Comparison of ENCODE assay signal across 8 cellular contexts in the genomic region with DNA sequence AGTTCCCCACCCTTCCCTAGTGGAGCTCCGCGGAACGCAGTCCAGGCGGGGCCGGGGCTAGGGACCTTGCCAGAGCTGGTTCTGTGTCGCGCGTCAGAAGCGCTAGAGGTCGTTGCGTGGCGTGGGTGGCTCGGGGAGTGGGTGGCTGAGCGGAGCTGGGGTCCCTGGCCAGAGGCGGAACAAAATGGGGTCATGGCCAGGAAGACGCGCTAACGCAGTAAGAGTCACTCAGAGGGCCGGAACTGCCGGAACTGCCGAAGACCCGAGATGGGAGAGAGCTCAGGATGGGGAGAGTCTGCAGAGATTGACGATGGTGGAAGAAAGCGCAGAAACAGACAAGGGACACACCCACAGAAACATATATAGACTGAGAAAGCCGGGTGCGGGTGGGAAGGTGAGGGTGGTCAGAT. TPM values are rescaled to one million over a fixed set of nuclear protein-coding genes. Genes with fewer than 3 reads are reported as not detected.
DNase-seq lines count a peak whose midpoint lies in the region; ATAC-seq, FAIRE-seq and TF ChIP-seq lines count a peak whose summit lies in the region.

No MANE protein-coding gene starts in this region.

- H3K27me3 Mint-ChIP-seq in naive thymus-derived CD4-positive, alpha-beta T cell, result no peaks in the 10 kb centered on the region

- TF ChIP-seq RAD21 in HepG2 (CRISPR knock-in tag; IDR thresholded peaks at IDR 0.05), result no peak

- in situ Hi-C loops in HepG2 (cut with HindIII; ENCODE audit: extremely low pct_ligation_motif_present, low pct_unique_long_range_greater_than_20kb), result loop anchor here (5.0 kb wide), 1 partner anchor 198 kb away; no protein-coding TSS in a partner anchor

- TF ChIP-seq EP300 in HepG2 (IDR thresholded peaks at IDR 0.05; ENCODE audit: low read depth in 2 of 2, low read length in 2 of 2) (no peak), HepG2 (CRISPR knock-in tag; IDR thresholded peaks at IDR 0.05; ENCODE audit: borderline replicate concordance) (no peak)

- POLR2A ChIA-PET in HepG2 (lab: Yijun Ruan, JAX), result no interaction called here
- POLR2A ChIA-PET in naive thymus-derived CD4-positive, alpha-beta T cell (lab: Charles Lee), result interaction anchor here (0.9 to 27.1 kb wide), 14 partner anchors 3 to 206 kb away, joined by 3 to 728 read pairs (median 4); partner anchors contain the start of genes DGKA, DNAJC14, ORMDL2 and PYM1

- H3K4me3 ChIP-seq in right lobe of liver, result peak overlapping the region in 1 of 3 donors; percentile 24
- no peak overlapping the region for H3K4me3 ChIP-seq in HepG2 (replicated peaks in 1 of 3; ENCODE audit: insufficient read depth in 1 of 3, low read depth in 2 of 3, low read length in 3 of 3)
- peak overlapping the region in 52 of 59 donors; percentile 1 to 60 (median 38) for H3K4me3 ChIP-seq in dorsolateral prefrontal cortex
- H3K4me3 ChIP-seq in naive thymus-derived CD4-positive, alpha-beta T cell (ENCODE audit: low read length), result peak overlapping the region; percentile 82
- H3K4me3 ChIP-seq in vagina, result peak overlapping the region; percentile 9 to 35

- peak overlapping the region; percentile 86 to 100 (median 97) for H3K27ac Mint-ChIP-seq in naive thymus-derived CD4-positive, alpha-beta T cell

- H3K27ac ChIP-seq in right lobe of liver (peak overlapping the region in 2 of 3 donors; percentile 15 to 18), HepG2 (ENCODE audit: extremely low read length, insufficient read depth, low read length) (no peak overlapping the region), dorsolateral prefrontal cortex (peak overlapping the region in 23 of 59 donors; percentile 9 to 67 (median 36)), vagina (peak overlapping the region; percentile 65)
- H3K27ac ChIP-seq in naive thymus-derived CD4-positive, alpha-beta T cell (ENCODE audit: low read depth, low read length), result peak overlapping the region; percentile 90

- WGBS in right lobe of liver (ENCODE audit: insufficient coverage, low coverage, low lambda C conversion rate, missing lambda C conversion rate), result 57% methylated on average over 21 of the region's 26 CpGs
- 87% methylated on average over 26 of the region's 26 CpGs for WGBS in HepG2 (ENCODE audit: low lambda C conversion rate)

- TF ChIP-seq CTCF in right lobe of liver (IDR thresholded peaks at IDR 0.05) (no peak), HepG2 (CRISPR knock-in tag; IDR thresholded peaks at IDR 0.05) (no peak), dorsolateral prefrontal cortex (IDR thresholded peaks at IDR 0.05 in 54 of 56, conservative IDR thresholded peaks at IDR 0.05 in 2 of 56; ENCODE audit: low read depth in 1 of 56, partially characterized antibody in 56 of 56) (peak in 4 of 56 donors; percentile 8 to 15 (median 12)), vagina (IDR thresholded peaks at IDR 0.05) (no peak)

- peak in 1 of 3 donors; percentile 56 for DNase-seq in right lobe of liver
- no peak for DNase-seq in HepG2 (ENCODE audit: low spot score)
- DNase-seq in dorsolateral prefrontal cortex, result peak in 4 of 10 donors; percentile 44 to 57 (median 56)
- DNase-seq in naive thymus-derived CD4-positive, alpha-beta T cell, result peak in 5 of 9 donors; percentile 18 to 57 (median 33)
- DNase-seq in vagina (ENCODE audit: extremely low spot score in 2 of 2), result no peak
- DNase-seq in AML-193 (lab: John Stamatoyannopoulos, UW), result no peak
- DNase-seq in NCI-H2196 treated with DMSO at 0.1 percent for 48 hours (lab: John Stamatoyannopoulos, UW; ENCODE audit: unreplicated experiment), result no peak

- no peaks in the 10 kb centered on the region for H3K9me3 ChIP-seq in right lobe of liver
- H3K9me3 ChIP-seq in HepG2 (ENCODE audit: low read length), result no peaks in the 10 kb centered on the region
- H3K9me3 ChIP-seq in naive thymus-derived CD4-positive, alpha-beta T cell (ENCODE audit: control insufficient read depth in 2 of 3, low read length in 3 of 3), result no peaks in the 10 kb centered on the region
- H3K9me3 ChIP-seq in vagina, result no peaks in the 10 kb centered on the region

- H3K4me1 Mint-ChIP-seq in naive thymus-derived CD4-positive, alpha-beta T cell, result peaks cover 63 to 78% (median 74%) of the 10 kb centered on the region in 7 donors

- peaks cover 0 to 8% (median 0%) of the 10 kb centered on the region in 11 donors for H3K9me3 Mint-ChIP-seq in naive thymus-derived CD4-positive, alpha-beta T cell

- peak overlapping the region; percentile 96 to 100 (median 98) for H3K4me3 Mint-ChIP-seq in naive thymus-derived CD4-positive, alpha-beta T cell

- H3K4me2 ChIP-seq in HepG2 (ENCODE audit: low read depth, low read length), result no peak overlapping the region

- ATAC-seq in right lobe of liver (peak in 1 of 4 donors; percentile 1), HepG2 (no peak), GM21381 (IDR thresholded peaks at IDR 0.05; ENCODE audit: unreplicated experiment) (no peak)
- no peak for ATAC-seq in naive thymus-derived CD4-positive, alpha-beta T cell

- no peak overlapping the region for H3K9ac ChIP-seq in HepG2 (ENCODE audit: insufficient read depth, low read depth, low read length)

- TF ChIP-seq POLR2A in right lobe of liver (IDR thresholded peaks at IDR 0.05) (no peak), HepG2 (IDR thresholded peaks at IDR 0.05; ENCODE audit: insufficient read depth in 1 of 2, low read depth in 2 of 2, low read length in 2 of 2) (no peak), vagina (IDR thresholded peaks at IDR 0.05) (no peak)

- H3K27me3 ChIP-seq in right lobe of liver (no peaks in the 10 kb centered on the region), HepG2 (ENCODE audit: control insufficient read depth in 1 of 2, insufficient read depth in 2 of 2, low read length in 2 of 2) (peaks cover 0 to 11% of the 10 kb centered on the region in 2 experiments; a peak in 1 of 5 replicates), dorsolateral prefrontal cortex (no peaks in the 10 kb centered on the region), vagina (no peaks in the 10 kb centered on the region)
- no peaks in the 10 kb centered on the region for H3K27me3 ChIP-seq in naive thymus-derived CD4-positive, alpha-beta T cell (ENCODE audit: control insufficient read depth in 2 of 2, insufficient read depth in 2 of 2, low read length in 2 of 2)

- no peaks in the 10 kb centered on the region for H3K79me2 ChIP-seq in HepG2 (ENCODE audit: insufficient read depth, low read length)

- no TSS peak for BruUV-seq in HepG2 (replicated peaks; lab: Mats Ljungman, UMichigan)

- H3K36me3 ChIP-seq in right lobe of liver (no peaks in the 10 kb centered on the region), HepG2 (replicated peaks in 1 of 2; ENCODE audit: control insufficient read depth in 1 of 2, insufficient read depth in 2 of 2, low read length in 2 of 2) (no peaks in the 10 kb centered on the region), vagina (peaks cover 0 to 8% of the 10 kb centered on the region in 2 donors)
- H3K36me3 ChIP-seq in naive thymus-derived CD4-positive, alpha-beta T cell (ENCODE audit: control insufficient read depth in 2 of 3, insufficient read depth in 3 of 3, low read length in 3 of 3), result peaks cover 11 to 61% (median 26%) of the 10 kb centered on the region in 3 experiments

- H3K36me3 Mint-ChIP-seq in naive thymus-derived CD4-positive, alpha-beta T cell, result peaks cover 15 to 80% (median 71%) of the 10 kb centered on the region in 5 donors

- no peak for FAIRE-seq in HepG2 (lab: Jason Lieb, UNC)

- CTCF ChIA-PET in HepG2 (lab: Yijun Ruan, JAX; ENCODE audit: low intra/inter-chr PET ratio, low total read pairs), result no interaction called here
- CTCF ChIA-PET in naive thymus-derived CD4-positive, alpha-beta T cell (lab: Charles Lee), result interaction anchor here (0.7 to 4.6 kb wide), 6 partner anchors 9 to 197 kb away, joined by 3 to 32 read pairs (median 10); partner anchors contain the start of genes DNAJC14 and PYM1

- peaks cover 0 to 7% (median 0%) of the 10 kb centered on the region in 4 donors for H3K4me1 ChIP-seq in right lobe of liver
- peaks cover 38% of the 10 kb centered on the region for H3K4me1 ChIP-seq in HepG2 (ENCODE audit: insufficient read depth, low read length)
- peaks cover 42 to 67% of the 10 kb centered on the region in 2 donors for H3K4me1 ChIP-seq in naive thymus-derived CD4-positive, alpha-beta T cell (ENCODE audit: control insufficient read depth in 2 of 2, insufficient read depth in 2 of 2, low read length in 2 of 2)
- H3K4me1 ChIP-seq in vagina, result peaks cover 62% of the 10 kb centered on the region

- intact Hi-C loops in right lobe of liver (cut with DNase I) (loop anchor here (5.0 to 10.0 kb wide), 4 partner anchors 101 to 193 kb away; partner anchors contain the start of genes GDF11 (in 2 of the 2), ORMDL2 (in 1 of the 2) and SARNP (in 1 of the 2)), HepG2 (cut with micrococcal nuclease; ENCODE audit: unreplicated experiment) (no loop called here), dorsolateral prefrontal cortex (cut with DNase I) (loop anchor here in 1 of 2 donors (5.0 kb wide), 1 partner anchor 193 kb away; the partner anchor contains the start of gene GDF11), vagina (cut with DNase I) (no loop called here)
- intact Hi-C loops in naive thymus-derived CD4-positive, alpha-beta T cell (cut with micrococcal nuclease), result no loop called here

- H4K20me1 ChIP-seq in HepG2 (ENCODE audit: insufficient read depth, low read length), result no peaks in the 10 kb centered on the region

- no peak overlapping the region for H2AFZ ChIP-seq in HepG2 (ENCODE audit: low read length)

RNA-seq across cellular contexts. Expression of gene DGKA, which starts 4.8 kb away (rescaled TPM):
- 1 to 10 TPM; 2.7 to 7.6 (median 4.9) TPM for total RNA-seq in right lobe of liver
- total RNA-seq in HepG2 (2016; rRNA removed; fragmentation: Illumina TruSeq; extraction: Trizol), result 2.4 and 2.7 TPM in 2 replicates
- 1.1 and 1.9 TPM in 2 replicates for total RNA-seq in HepG2 (2016; cell fraction: cytosol; rRNA removed; fragmentation: Illumina TruSeq; extraction: Trizol; ENCODE audit: low read depth)
- total RNA-seq in HepG2 (2016; cell fraction: insoluble cytoplasmic fraction; rRNA removed; fragmentation: Illumina TruSeq; extraction: Trizol), result 2.7 and 2.9 TPM in 2 replicates
- total RNA-seq in HepG2 (2016; cell fraction: membrane; rRNA removed; fragmentation: Illumina TruSeq; extraction: Trizol), result 1.3 and 2.1 TPM in 2 replicates
- total RNA-seq in HepG2 (2016; cell fraction: nucleus; rRNA removed; fragmentation: Illumina TruSeq; extraction: Trizol), result 3.6 and 4.1 TPM in 2 replicates
- 5.4 and 7.6 TPM in 2 replicates for polyA plus RNA-seq in HepG2 (2011; rRNA removed)
- 4.6 and 23.7 TPM in 2 replicates for polyA plus RNA-seq in HepG2 (2011; cell fraction: cytosol; rRNA removed)
- polyA plus RNA-seq in HepG2 (2011; cell fraction: nucleus; rRNA removed), result 43.0 and 71.3 TPM in 2 replicates
- 8.8 and 12.1 TPM in 2 replicates for polyA plus RNA-seq in HepG2 (2012)
- 0.36 and 0.54 TPM in 2 replicates for polyA plus RNA-seq in HepG2 (2016; cell fraction: cytosol; fragmentation: Illumina TruSeq; extraction: Trizol; ENCODE audit: low read depth)
- 3.2 and 5.2 TPM in 2 replicates for polyA plus RNA-seq in HepG2 (2016; cell fraction: insoluble cytoplasmic fraction; fragmentation: Illumina TruSeq; extraction: Trizol; ENCODE audit: low read depth)
- 0.80 and 1.6 TPM in 2 replicates for polyA plus RNA-seq in HepG2 (2016; cell fraction: membrane; fragmentation: Illumina TruSeq; extraction: Trizol; ENCODE audit: low read depth)
- 6.1 and 11.3 TPM in 2 replicates for polyA plus RNA-seq in HepG2 (2016; cell fraction: nucleus; fragmentation: Illumina TruSeq; extraction: Trizol; ENCODE audit: insufficient read depth, low read depth)
- 6.8 and 8.5 TPM in 2 replicates for polyA minus RNA-seq in HepG2 (2011; rRNA and poly(A)+ RNA removed; ENCODE audit: low replicate concordance)
- 3.0 and 5.1 TPM in 2 replicates for polyA minus RNA-seq in HepG2 (2011; cell fraction: cytosol; rRNA and poly(A)+ RNA removed)
- 14.8 and 18.0 TPM in 2 replicates for polyA minus RNA-seq in HepG2 (2011; cell fraction: nucleus; rRNA and poly(A)+ RNA removed)
- 10 to 100 TPM; 23.7 to 83.8 (median 48.3) TPM for total RNA-seq in dorsolateral prefrontal cortex
- 1,000 to 10,000 TPM in 3 of 5 experiments, 100 to 1,000 TPM in 2; 705 to 1,507 (median 1,164) TPM for total RNA-seq in naive thymus-derived CD4-positive, alpha-beta T cell
- polyA plus RNA-seq in naive thymus-derived CD4-positive, alpha-beta T cell, result 100 to 1,000 TPM; 259 to 557 TPM
- 140 TPM for total RNA-seq in vagina

RNA-seq across cellular contexts. Expression of gene PYM1, which starts 8.1 kb away (rescaled TPM):
- 10 to 100 TPM; 16.5 to 36.4 (median 20.9) TPM for total RNA-seq in right lobe of liver
- 51.8 and 57.9 TPM in 2 replicates for total RNA-seq in HepG2 (2016; rRNA removed; fragmentation: Illumina TruSeq; extraction: Trizol)
- 37.7 and 39.0 TPM in 2 replicates for total RNA-seq in HepG2 (2016; cell fraction: cytosol; rRNA removed; fragmentation: Illumina TruSeq; extraction: Trizol; ENCODE audit: low read depth)
- total RNA-seq in HepG2 (2016; cell fraction: insoluble cytoplasmic fraction; rRNA removed; fragmentation: Illumina TruSeq; extraction: Trizol), result 54.4 and 54.6 TPM in 2 replicates
- 48.6 and 50.1 TPM in 2 replicates for total RNA-seq in HepG2 (2016; cell fraction: membrane; rRNA removed; fragmentation: Illumina TruSeq; extraction: Trizol)
- total RNA-seq in HepG2 (2016; cell fraction: nucleus; rRNA removed; fragmentation: Illumina TruSeq; extraction: Trizol), result 23.2 and 28.5 TPM in 2 replicates
- 40.7 and 44.0 TPM in 2 replicates for polyA plus RNA-seq in HepG2 (2011; rRNA removed)
- 44.1 and 48.8 TPM in 2 replicates for polyA plus RNA-seq in HepG2 (2011; cell fraction: cytosol; rRNA removed)
- polyA plus RNA-seq in HepG2 (2011; cell fraction: nucleus; rRNA removed), result 12.7 and 14.0 TPM in 2 replicates
- polyA plus RNA-seq in HepG2 (2012), result 24.5 and 31.8 TPM in 2 replicates
- 49.2 and 58.9 TPM in 2 replicates for polyA plus RNA-seq in HepG2 (2016; cell fraction: cytosol; fragmentation: Illumina TruSeq; extraction: Trizol; ENCODE audit: low read depth)
- 68.4 and 73.8 TPM in 2 replicates for polyA plus RNA-seq in HepG2 (2016; cell fraction: insoluble cytoplasmic fraction; fragmentation: Illumina TruSeq; extraction: Trizol; ENCODE audit: low read depth)
- polyA plus RNA-seq in HepG2 (2016; cell fraction: membrane; fragmentation: Illumina TruSeq; extraction: Trizol; ENCODE audit: low read depth), result 60.2 and 64.4 TPM in 2 replicates
- polyA plus RNA-seq in HepG2 (2016; cell fraction: nucleus; fragmentation: Illumina TruSeq; extraction: Trizol; ENCODE audit: insufficient read depth, low read depth), result 42.0 and 47.6 TPM in 2 replicates
- 21.7 and 25.5 TPM in 2 replicates for polyA minus RNA-seq in HepG2 (2011; rRNA and poly(A)+ RNA removed; ENCODE audit: low replicate concordance)
- polyA minus RNA-seq in HepG2 (2011; cell fraction: cytosol; rRNA and poly(A)+ RNA removed), result 18.1 and 21.4 TPM in 2 replicates
- polyA minus RNA-seq in HepG2 (2011; cell fraction: nucleus; rRNA and poly(A)+ RNA removed), result 22.1 and 30.7 TPM in 2 replicates
- 10 to 100 TPM in 118 of 120 experiments, 1 to 10 TPM in 2; 9.6 to 27.3 (median 17.6) TPM for total RNA-seq in dorsolateral prefrontal cortex
- 10 to 100 TPM; 18.5 to 46.9 (median 35.0) TPM for total RNA-seq in naive thymus-derived CD4-positive, alpha-beta T cell
- 10 to 100 TPM; 62.1 to 70.7 TPM for polyA plus RNA-seq in naive thymus-derived CD4-positive, alpha-beta T cell
- 25.8 TPM for total RNA-seq in vagina

RNA-seq across cellular contexts. Expression of gene PMEL, which starts 30.1 kb away (rescaled TPM):
- total RNA-seq in right lobe of liver, result 1 to 10 TPM; 1.5 to 4.5 (median 2.7) TPM
- total RNA-seq in HepG2 (2016; rRNA removed; fragmentation: Illumina TruSeq; extraction: Trizol), result 0.35 and 0.49 TPM in 2 replicates
- total RNA-seq in HepG2 (2016; cell fraction: cytosol; rRNA removed; fragmentation: Illumina TruSeq; extraction: Trizol; ENCODE audit: low read depth), result 0.18 and 0.20 TPM in 2 replicates
- 0.59 and 0.76 TPM in 2 replicates for total RNA-seq in HepG2 (2016; cell fraction: insoluble cytoplasmic fraction; rRNA removed; fragmentation: Illumina TruSeq; extraction: Trizol)
- total RNA-seq in HepG2 (2016; cell fraction: membrane; rRNA removed; fragmentation: Illumina TruSeq; extraction: Trizol), result 0.22 and 0.55 TPM in 2 replicates
- 0.71 and 0.91 TPM in 2 replicates for total RNA-seq in HepG2 (2016; cell fraction: nucleus; rRNA removed; fragmentation: Illumina TruSeq; extraction: Trizol)
- 3.3 and 3.4 TPM in 2 replicates for polyA plus RNA-seq in HepG2 (2011; rRNA removed)
- polyA plus RNA-seq in HepG2 (2011; cell fraction: cytosol; rRNA removed), result 1.9 and 3.0 TPM in 2 replicates
- polyA plus RNA-seq in HepG2 (2011; cell fraction: nucleus; rRNA removed), result 4.7 and 4.8 TPM in 2 replicates
- 1.3 and 1.5 TPM in 2 replicates for polyA plus RNA-seq in HepG2 (2012)
- polyA plus RNA-seq in HepG2 (2016; cell fraction: cytosol; fragmentation: Illumina TruSeq; extraction: Trizol; ENCODE audit: low read depth), result 0.27 TPM in 1 of 2 replicates, not detected in the other
- 0.81 TPM in 1 of 2 replicates, not detected in the other for polyA plus RNA-seq in HepG2 (2016; cell fraction: insoluble cytoplasmic fraction; fragmentation: Illumina TruSeq; extraction: Trizol; ENCODE audit: low read depth)
- 0.14 and 0.40 TPM in 2 replicates for polyA plus RNA-seq in HepG2 (2016; cell fraction: membrane; fragmentation: Illumina TruSeq; extraction: Trizol; ENCODE audit: low read depth)
- polyA plus RNA-seq in HepG2 (2016; cell fraction: nucleus; fragmentation: Illumina TruSeq; extraction: Trizol; ENCODE audit: insufficient read depth, low read depth), result 1.4 TPM in 2 replicates
- 1.8 and 3.6 TPM in 2 replicates for polyA minus RNA-seq in HepG2 (2011; rRNA and poly(A)+ RNA removed; ENCODE audit: low replicate concordance)
- polyA minus RNA-seq in HepG2 (2011; cell fraction: cytosol; rRNA and poly(A)+ RNA removed), result 0.62 TPM in 1 of 2 replicates, not detected in the other
- polyA minus RNA-seq in HepG2 (2011; cell fraction: nucleus; rRNA and poly(A)+ RNA removed), result 1.2 and 2.9 TPM in 2 replicates
- total RNA-seq in dorsolateral prefrontal cortex, result 1 to 10 TPM in 5 of 120 experiments, under 1 TPM in 17, not detected in 98; 0.25 to 1.7 (median 0.76) TPM
- total RNA-seq in naive thymus-derived CD4-positive, alpha-beta T cell, result not detected
- polyA plus RNA-seq in naive thymus-derived CD4-positive, alpha-beta T cell, result under 1 TPM; 0.09 to 0.57 TPM
- 1.2 TPM for total RNA-seq in vagina

RNA-seq across cellular contexts. Expression of gene CDK2, which starts 30.9 kb away (rescaled TPM):
- total RNA-seq in right lobe of liver, result 10 to 100 TPM in 3 of 6 experiments, 1 to 10 TPM in 3; 8.0 to 14.9 (median 10.6) TPM
- 47.5 and 52.0 TPM in 2 replicates for total RNA-seq in HepG2 (2016; rRNA removed; fragmentation: Illumina TruSeq; extraction: Trizol)
- total RNA-seq in HepG2 (2016; cell fraction: cytosol; rRNA removed; fragmentation: Illumina TruSeq; extraction: Trizol; ENCODE audit: low read depth), result 8.1 TPM in 2 replicates
- 46.4 and 50.0 TPM in 2 replicates for total RNA-seq in HepG2 (2016; cell fraction: insoluble cytoplasmic fraction; rRNA removed; fragmentation: Illumina TruSeq; extraction: Trizol)
- total RNA-seq in HepG2 (2016; cell fraction: membrane; rRNA removed; fragmentation: Illumina TruSeq; extraction: Trizol), result 17.5 and 18.3 TPM in 2 replicates
- total RNA-seq in HepG2 (2016; cell fraction: nucleus; rRNA removed; fragmentation: Illumina TruSeq; extraction: Trizol), result 26.0 and 34.2 TPM in 2 replicates
- 42.0 and 52.6 TPM in 2 replicates for polyA plus RNA-seq in HepG2 (2011; rRNA removed)
- 16.9 and 23.3 TPM in 2 replicates for polyA plus RNA-seq in HepG2 (2011; cell fraction: cytosol; rRNA removed)
- polyA plus RNA-seq in HepG2 (2011; cell fraction: nucleus; rRNA removed), result 32.7 and 37.9 TPM in 2 replicates
- 19.5 and 20.6 TPM in 2 replicates for polyA plus RNA-seq in HepG2 (2012)
- 3.1 and 3.6 TPM in 2 replicates for polyA plus RNA-seq in HepG2 (2016; cell fraction: cytosol; fragmentation: Illumina TruSeq; extraction: Trizol; ENCODE audit: low read depth)
- 60.6 and 64.8 TPM in 2 replicates for polyA plus RNA-seq in HepG2 (2016; cell fraction: insoluble cytoplasmic fraction; fragmentation: Illumina TruSeq; extraction: Trizol; ENCODE audit: low read depth)
- 8.3 and 9.6 TPM in 2 replicates for polyA plus RNA-seq in HepG2 (2016; cell fraction: membrane; fragmentation: Illumina TruSeq; extraction: Trizol; ENCODE audit: low read depth)
- polyA plus RNA-seq in HepG2 (2016; cell fraction: nucleus; fragmentation: Illumina TruSeq; extraction: Trizol; ENCODE audit: insufficient read depth, low read depth), result 51.4 and 59.6 TPM in 2 replicates
- 50.1 and 366 TPM in 2 replicates for polyA minus RNA-seq in HepG2 (2011; rRNA and poly(A)+ RNA removed; ENCODE audit: low replicate concordance)
- 18.1 and 20.2 TPM in 2 replicates for polyA minus RNA-seq in HepG2 (2011; cell fraction: cytosol; rRNA and poly(A)+ RNA removed)
- polyA minus RNA-seq in HepG2 (2011; cell fraction: nucleus; rRNA and poly(A)+ RNA removed), result 11.6 and 12.1 TPM in 2 replicates
- total RNA-seq in dorsolateral prefrontal cortex, result 10 to 100 TPM in 16 of 120 experiments, 1 to 10 TPM in 104; 2.0 to 21.4 (median 6.5) TPM
- total RNA-seq in naive thymus-derived CD4-positive, alpha-beta T cell, result 10 to 100 TPM; 19.0 to 77.2 (median 24.1) TPM
- polyA plus RNA-seq in naive thymus-derived CD4-positive, alpha-beta T cell, result 1 to 10 TPM; 7.0 to 9.6 TPM
- 26.0 TPM for total RNA-seq in vagina

RNA-seq across cellular contexts. Expression of gene RAB5B, which starts 38.1 kb away (rescaled TPM):
- total RNA-seq in right lobe of liver (10 to 100 TPM; 36.5 to 60.7 (median 51.6) TPM), HepG2 (2016; rRNA removed; fragmentation: Illumina TruSeq; extraction: Trizol) (26.0 and 33.1 TPM in 2 replicates), dorsolateral prefrontal cortex (100 to 1,000 TPM; 148 to 223 (median 185) TPM), vagina (80.5 TPM)
- 8.6 and 11.8 TPM in 2 replicates for total RNA-seq in HepG2 (2016; cell fraction: cytosol; rRNA removed; fragmentation: Illumina TruSeq; extraction: Trizol; ENCODE audit: low read depth)
- total RNA-seq in HepG2 (2016; cell fraction: insoluble cytoplasmic fraction; rRNA removed; fragmentation: Illumina TruSeq; extraction: Trizol), result 24.6 and 33.6 TPM in 2 replicates
- total RNA-seq in HepG2 (2016; cell fraction: membrane; rRNA removed; fragmentation: Illumina TruSeq; extraction: Trizol), result 22.2 and 23.2 TPM in 2 replicates
- total RNA-seq in HepG2 (2016; cell fraction: nucleus; rRNA removed; fragmentation: Illumina TruSeq; extraction: Trizol), result 22.8 and 23.5 TPM in 2 replicates
- 68.3 and 70.4 TPM in 2 replicates for polyA plus RNA-seq in HepG2 (2011; rRNA removed)
- polyA plus RNA-seq in HepG2 (2011; cell fraction: cytosol; rRNA removed), result 43.7 and 67.1 TPM in 2 replicates
- polyA plus RNA-seq in HepG2 (2011; cell fraction: nucleus; rRNA removed), result 32.6 and 46.3 TPM in 2 replicates
- 39.1 and 42.4 TPM in 2 replicates for polyA plus RNA-seq in HepG2 (2012)
- 5.6 and 5.9 TPM in 2 replicates for polyA plus RNA-seq in HepG2 (2016; cell fraction: cytosol; fragmentation: Illumina TruSeq; extraction: Trizol; ENCODE audit: low read depth)
- polyA plus RNA-seq in HepG2 (2016; cell fraction: insoluble cytoplasmic fraction; fragmentation: Illumina TruSeq; extraction: Trizol; ENCODE audit: low read depth), result 45.3 and 46.9 TPM in 2 replicates
- 22.1 and 22.3 TPM in 2 replicates for polyA plus RNA-seq in HepG2 (2016; cell fraction: membrane; fragmentation: Illumina TruSeq; extraction: Trizol; ENCODE audit: low read depth)
- 45.7 and 46.4 TPM in 2 replicates for polyA plus RNA-seq in HepG2 (2016; cell fraction: nucleus; fragmentation: Illumina TruSeq; extraction: Trizol; ENCODE audit: insufficient read depth, low read depth)
- 52.5 and 108 TPM in 2 replicates for polyA minus RNA-seq in HepG2 (2011; rRNA and poly(A)+ RNA removed; ENCODE audit: low replicate concordance)
- 28.2 and 48.5 TPM in 2 replicates for polyA minus RNA-seq in HepG2 (2011; cell fraction: cytosol; rRNA and poly(A)+ RNA removed)
- 32.7 and 43.8 TPM in 2 replicates for polyA minus RNA-seq in HepG2 (2011; cell fraction: nucleus; rRNA and poly(A)+ RNA removed)
- 100 to 1,000 TPM in 1 of 5 experiments, 10 to 100 TPM in 4; 45.2 to 109 (median 62.7) TPM for total RNA-seq in naive thymus-derived CD4-positive, alpha-beta T cell
- polyA plus RNA-seq in naive thymus-derived CD4-positive, alpha-beta T cell, result 10 to 100 TPM; 69.6 to 86.7 TPM

Comparison
In these comparisons a context has a peak if more than half of its experiments do, and no peak if none do; other contexts are left out.
1. intact Hi-C loops: an anchor here in right lobe of liver (5.0 to 10.0 kb wide); none called in HepG2, naive thymus-derived CD4-positive, alpha-beta T cell and vagina.
2. DNase-seq: peak in naive thymus-derived CD4-positive, alpha-beta T cell (5 of 9); none in HepG2 (single experiment), vagina (0 of 2), AML-193 (0 of 2) and NCI-H2196 treated with DMSO at 0.1 percent for 48 hours (single experiment).
3. H3K4me3 ChIP-seq: peak in dorsolateral prefrontal cortex (52 of 59), naive thymus-derived CD4-positive, alpha-beta T cell (single experiment) and vagina (2 of 2); none in HepG2 (0 of 3).